ENCODE assay signal across 16 cellular contexts in the genomic region with DNA sequence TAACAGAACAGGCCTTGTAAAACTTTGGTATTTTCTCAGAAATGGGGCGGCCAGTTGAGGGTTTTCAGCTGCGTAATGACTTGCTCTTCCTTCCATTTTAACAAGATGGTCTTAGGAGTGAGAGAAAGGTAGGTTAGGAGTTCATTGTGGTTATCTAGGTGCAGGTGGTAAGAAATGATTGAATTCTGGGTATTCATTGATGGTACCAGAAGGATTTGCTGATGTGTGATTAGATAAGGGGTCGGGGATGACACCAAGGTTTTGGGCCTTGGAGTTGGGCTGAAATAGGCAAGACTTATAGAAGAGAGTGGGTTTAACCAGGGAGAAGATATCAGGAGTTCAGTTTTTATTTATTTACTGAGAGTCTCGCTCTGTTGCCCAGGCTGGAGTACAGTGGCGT. TPM values are rescaled to one million over a fixed set of nuclear protein-coding genes. Genes with fewer than 3 reads are reported as not detected.
DNase-seq lines count a peak whose midpoint lies in the region; ATAC-seq and TF ChIP-seq lines count a peak whose summit lies in the region.
"Had no signal": no experiment of that assay in that cellular context is flagged by ENCODE, and none has a peak within 500 bp of the region (broad histone marks: within the 10 kb centered on the region; RNA-seq: fewer than 3 reads in every experiment).

No MANE protein-coding gene starts in this region.

- H3K4me3 Mint-ChIP-seq in activated T-cell treated with anti-CD3 and anti-CD28 coated beads, Interleukin-2, amount 50 U/mL, for 4 hours = peak overlapping the region; percentile 14
- peak overlapping the region in 1 of 2 donors; percentile 18 for H3K4me3 Mint-ChIP-seq in effector memory CD8-positive, alpha-beta T cell

- H3K9me3 ChIP-seq in psoas muscle = no peaks in the 10 kb centered on the region
- H3K9me3 ChIP-seq: stomach, uterus had no signal

- no peaks in the 10 kb centered on the region for H3K27me3 ChIP-seq in psoas muscle (ENCODE audit: insufficient read depth in 3 of 3, low read length in 2 of 3)
- H3K27me3 ChIP-seq: foreskin keratinocyte, stomach, uterus had no signal

- no peaks in the 10 kb centered on the region for H3K27me3 Mint-ChIP-seq in activated T-cell treated with anti-CD3 and anti-CD28 coated beads, Interleukin-2, amount 50 U/mL, for 4 hours (ENCODE audit: low read depth)
- H3K27me3 Mint-ChIP-seq in effector memory CD8-positive, alpha-beta T cell = no peaks in the 10 kb centered on the region

- POLR2A ChIA-PET in RWPE1 (lab: Yijun Ruan, JAX; ENCODE audit: low non-redundant PET) = no interaction called here

- no peaks in the 10 kb centered on the region for H3K9me3 Mint-ChIP-seq in activated T-cell treated with anti-CD3 and anti-CD28 coated beads, Interleukin-2, amount 50 U/mL, for 4 hours
- H3K9me3 Mint-ChIP-seq in effector memory CD8-positive, alpha-beta T cell = peaks cover 0 to 2% of the 10 kb centered on the region in 2 donors

- ATAC-seq in activated T-cell treated with anti-CD3 and anti-CD28 coated beads, Interleukin-2, amount 50 U/mL, for 4 hours = no peak
- no peak for ATAC-seq in effector memory CD8-positive, alpha-beta T cell (replicated peaks)
- ATAC-seq in psoas muscle (no peak), HG03159 (IDR thresholded peaks at IDR 0.05; ENCODE audit: unreplicated experiment) (no peak)
- ATAC-seq: foreskin keratinocyte, left ventricle myocardium superior, Panc1 had no signal

- WGBS in psoas muscle, 3 donors = 93 to 97% (median 94%) methylated on average over 5 of the region's 5 CpGs

- CTCF ChIA-PET in RWPE1 (lab: Yijun Ruan, JAX) = interaction anchor here (1.2 kb wide), 1 partner anchor 127 kb away, joined by 3 read pairs; no protein-coding TSS in a partner anchor

- H3K27ac ChIP-seq in RWPE1 = 0 out of 2 replicates have a peak overlapping the region, but pooled peaks have one; percentile 11
- H3K27ac ChIP-seq in psoas muscle = peak overlapping the region; percentile 98
- H3K27ac ChIP-seq: foreskin keratinocyte, uterus had no signal

- H3K36me3 Mint-ChIP-seq in activated T-cell treated with anti-CD3 and anti-CD28 coated beads, Interleukin-2, amount 50 U/mL, for 4 hours (ENCODE audit: insufficient read depth) = peaks cover 26% of the 10 kb centered on the region
- peaks cover 37% of the 10 kb centered on the region for H3K36me3 Mint-ChIP-seq in effector memory CD8-positive, alpha-beta T cell (ENCODE audit: insufficient read depth)

- peaks cover 0 to 26% of the 10 kb centered on the region in 2 donors for H3K36me3 ChIP-seq in psoas muscle (ENCODE audit: insufficient read depth in 1 of 2, low read depth in 1 of 2)
- H3K36me3 ChIP-seq: uterus had no signal

- H3K27ac Mint-ChIP-seq in effector memory CD8-positive, alpha-beta T cell = peak overlapping the region; percentile 97 to 98

- H3K4me1 ChIP-seq in psoas muscle = peaks cover 37% of the 10 kb centered on the region

- intact Hi-C loops in psoas muscle (cut with DNase I) = no loop called here

- DNase-seq in activated T-cell treated with anti-CD3 and anti-CD28 coated beads, Interleukin-2, amount 50 U/mL, for 4 hours = no peak
- no peak for DNase-seq in activated T-cell treated with anti-CD3 and anti-CD28 coated beads, Interleukin-2, amount 50 U/mL, for 48 hours
- no peak for DNase-seq in RWPE1 (ENCODE audit: low spot score)
- no peak for DNase-seq in effector memory CD8-positive, alpha-beta T cell
- no peak for DNase-seq in psoas muscle
- DNase-seq in effector CD8-positive, alpha-beta T cell (lab: John Stamatoyannopoulos, UW) = no peak
- no peak for DNase-seq in SKM-1 treated with dmso at 0.1 percent for 144 hours (lab: John Stamatoyannopoulos, UW; ENCODE audit: unreplicated experiment)
- DNase-seq: anterior cingulate cortex; foreskin keratinocyte; left ventricle myocardium superior; NCI-H69; stimulated activated CD4-positive, alpha-beta T cell treated with anti-CD3 and anti-CD28 coated beads, Interleukin-12 subunit alpha, Interleukin-12 subunit beta, amount 100 ng/mL, for 4 hours; stomach; uterus had no signal

- no peak for TF ChIP-seq CTCF in RWPE1 (conservative IDR thresholded peaks at IDR 0.05; ENCODE audit: low read depth)
- no peak for TF ChIP-seq CTCF in psoas muscle (IDR thresholded peaks at IDR 0.05)

- H3K4me3 ChIP-seq in psoas muscle = peak overlapping the region; percentile 2
- H3K4me3 ChIP-seq: stomach, uterus had no signal

- H3K4me1 Mint-ChIP-seq in activated T-cell treated with anti-CD3 and anti-CD28 coated beads, Interleukin-2, amount 50 U/mL, for 4 hours (ENCODE audit: low read depth) = peaks cover 37% of the 10 kb centered on the region
- H3K4me1 Mint-ChIP-seq in effector memory CD8-positive, alpha-beta T cell (ENCODE audit: low read depth in 2 of 2) = peaks cover 30 to 32% of the 10 kb centered on the region in 2 donors

RNA-seq across cellular contexts. Expression of gene MDH2, which starts 2.6 kb away (rescaled TPM):
- 100 to 1,000 TPM; 274 to 310 (median 296) TPM for total RNA-seq in activated T-cell treated with anti-CD3 and anti-CD28 coated beads, Interleukin-2, amount 50 U/mL, for 4 hours
- 100 to 1,000 TPM; 483 to 621 (median 527) TPM for total RNA-seq in psoas muscle
- polyA plus RNA-seq in psoas muscle = 100 to 1,000 TPM; 385 to 453 (median 396) TPM

RNA-seq across cellular contexts. Expression of gene STYXL1, which starts 2.7 kb away (rescaled TPM):
- 10 to 100 TPM; 19.6 to 34.5 (median 20.6) TPM for total RNA-seq in activated T-cell treated with anti-CD3 and anti-CD28 coated beads, Interleukin-2, amount 50 U/mL, for 4 hours
- 10 to 100 TPM in 3 of 4 donors, 1 to 10 TPM in 1; 6.6 to 42.3 (median 14.1) TPM for total RNA-seq in psoas muscle
- polyA plus RNA-seq in psoas muscle = 10 to 100 TPM in 2 of 3 donors, 1 to 10 TPM in 1; 9.5 to 67.5 (median 39.9) TPM

RNA-seq across cellular contexts. Expression of gene TMEM120A, which starts 56.1 kb away (rescaled TPM):
- total RNA-seq in activated T-cell treated with anti-CD3 and anti-CD28 coated beads, Interleukin-2, amount 50 U/mL, for 4 hours = 10 to 100 TPM; 20.4 to 26.6 (median 20.6) TPM
- total RNA-seq in psoas muscle = 100 to 1,000 TPM in 1 of 4 donors, 10 to 100 TPM in 3; 70.1 to 103 (median 87.1) TPM
- polyA plus RNA-seq in psoas muscle = 100 to 1,000 TPM; 106 to 185 (median 107) TPM
